8 cellular contexts compared by ENCODE assay signal in genomic region chr3:184298759-184299487, GRCh38. TPM values are rescaled to one million over a fixed set of nuclear protein-coding genes. Genes with fewer than 3 reads are reported as not detected.
DNase-seq lines count a peak whose midpoint lies in the region; ATAC-seq and TF ChIP-seq lines count a peak whose summit lies in the region.

Gene PSMD2, plus strand, starts transcription at chr3:184299241. Its CDS starts 26 bp downstream, at chr3:184299267.

- no peak for TF ChIP-seq CTCF in epithelial cell of esophagus (IDR thresholded peaks at IDR 0.05; ENCODE audit: insufficient read depth, low read depth, low read length, missing control alignments)

- H3K27me3 ChIP-seq in mononuclear cell (ENCODE audit: insufficient read depth, low read length), result no peaks in the 10 kb centered on the region

- peak; percentile 90 for DNase-seq in DMS153 (lab: John Stamatoyannopoulos, UW)
- DNase-seq in OCI-M2 (lab: John Stamatoyannopoulos, UW; ENCODE audit: unreplicated experiment), result peak; percentile 39
- DNase-seq in activated T-cell treated with anti-CD3 and anti-CD28 coated beads for 4 hours, result peak; percentile 99
- DNase-seq in epithelial cell of esophagus (ENCODE audit: low read depth), result peak; percentile 97
- peak; percentile 98 for DNase-seq in stimulated activated CD8-positive, alpha-beta memory T cell treated with anti-CD3 and anti-CD28 coated beads, Interleukin-2, amount 100 ng/mL, for 48 hours (ENCODE audit: low read depth in 2 of 2)

- peaks cover 21% of the 10 kb centered on the region for H3K4me1 ChIP-seq in mononuclear cell (ENCODE audit: insufficient read depth, low read length)

- no peak for TF ChIP-seq EP300 in Ishikawa (IDR thresholded peaks at IDR 0.05; ENCODE audit: borderline replicate concordance)

- peak within 1 kb of the TSS; percentile 93 for H3K4me3 ChIP-seq in epithelial cell of esophagus (ENCODE audit: low read length)
- peak within 1 kb of the TSS; percentile 70 for H3K4me3 ChIP-seq in mononuclear cell (ENCODE audit: low read length)

- peak; percentile 95 for ATAC-seq in GM21619 (IDR thresholded peaks at IDR 0.05; ENCODE audit: unreplicated experiment)

- no peaks in the 10 kb centered on the region for H3K9me3 ChIP-seq in mononuclear cell (ENCODE audit: low read depth, low read length)

- no peak for TF ChIP-seq RAD21 in Ishikawa (IDR thresholded peaks at IDR 0.05; ENCODE audit: low read depth)

TF ChIP-seq in Ishikawa, 13 proteins besides CTCF, POLR2A, EP300 and RAD21:
- TF ChIP-seq NFIC (IDR thresholded peaks at IDR 0.05) (no peak), CREB1 (IDR thresholded peaks at IDR 0.05; ENCODE audit: low read depth) (no peak), TCF12 (IDR thresholded peaks at IDR 0.05; ENCODE audit: low read depth) (no peak), YY1 (IDR thresholded peaks at IDR 0.05; ENCODE audit: low read depth) (peak; percentile 87), ZBTB7A (IDR thresholded peaks at IDR 0.05; ENCODE audit: low read depth) (no peak; the same call in 1 of the 2 replicates), FOXM1 (IDR thresholded peaks at IDR 0.05; ENCODE audit: borderline replicate concordance, low read depth) (no peak), EGR1 (IDR thresholded peaks at IDR 0.05) (no peak), TEAD4 (IDR thresholded peaks at IDR 0.05) (no peak), TAF1 (IDR thresholded peaks at IDR 0.05; ENCODE audit: low read depth) (peak; percentile 93), USF1 (IDR thresholded peaks at IDR 0.05) (no peak), REST (IDR thresholded peaks at IDR 0.05; ENCODE audit: low read depth) (no peak), CEBPB (IDR thresholded peaks at IDR 0.05) (no peak), MAX (IDR thresholded peaks at IDR 0.05) (0 out of 2 replicates have a peak, but pooled peaks have one; percentile 13)

RNA-seq across cellular contexts. Expression of gene PSMD2, which starts in this region (rescaled TPM):
- total RNA-seq in mononuclear cell, result 119 TPM

Comparison
In these comparisons a context has a peak if more than half of its experiments do, and no peak if none do; other contexts are left out.
1. Peak in every context shown above with its lines: DNase-seq, ATAC-seq and H3K4me3 ChIP-seq.
2. DNase-seq: peak in every context shown above with its lines; median percentile 99 in activated T-cell treated with anti-CD3 and anti-CD28 coated beads for 4 hours; 98 in stimulated activated CD8-positive, alpha-beta memory T cell treated with anti-CD3 and anti-CD28 coated beads, Interleukin-2, amount 100 ng/mL, for 48 hours; 97 in epithelial cell of esophagus; 90 in DMS153; 39 in OCI-M2.